32 cellular contexts compared by ENCODE assay signal in the genomic region with DNA sequence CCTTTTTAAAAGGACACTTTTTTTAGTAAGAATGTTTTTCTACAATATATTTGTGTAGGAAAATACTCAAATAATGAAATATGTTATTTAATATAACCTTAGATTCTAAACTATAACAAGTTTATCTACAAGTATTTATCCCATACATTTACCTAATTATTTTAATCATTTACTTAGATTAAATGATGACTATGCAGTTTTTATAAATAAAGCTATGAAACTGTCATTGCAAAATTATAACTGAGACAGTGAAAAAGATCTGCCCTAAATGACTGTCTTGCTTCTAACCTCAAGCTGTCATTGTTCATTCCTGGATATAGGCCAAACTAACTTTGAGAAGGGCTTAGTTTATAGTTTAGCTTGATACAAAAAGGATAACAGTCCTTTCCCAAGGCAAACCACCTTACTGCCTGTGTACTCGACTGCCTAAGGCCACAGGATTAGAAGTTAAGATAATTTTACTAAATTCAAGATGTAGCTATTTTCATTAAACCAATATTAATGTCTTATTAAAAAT.
DNase-seq lines count a peak whose midpoint lies in the region; ATAC-seq, FAIRE-seq and TF ChIP-seq lines count a peak whose summit lies in the region.
"Had no signal": no experiment of that assay in that cellular context is flagged by ENCODE, and none has a peak within 500 bp of the region (broad histone marks: within the 10 kb centered on the region; RNA-seq: fewer than 3 reads in every experiment).

No MANE protein-coding gene starts in this region.

- H3K9me1 ChIP-seq in endothelial cell of umbilical vein (replicated peaks; ENCODE audit: control insufficient read depth, extremely low read depth, insufficient read depth, low read length) = no peaks in the 10 kb centered on the region

- no peak overlapping the region for H3K9ac ChIP-seq in endothelial cell of umbilical vein (replicated peaks; ENCODE audit: extremely low read depth, insufficient read depth, low read length)

- H3K9me3 ChIP-seq in A549 = no peaks in the 10 kb centered on the region
- no peaks in the 10 kb centered on the region for H3K9me3 ChIP-seq in endothelial cell of umbilical vein (replicated peaks; ENCODE audit: control insufficient read depth, insufficient read depth, low read length)
- H3K9me3 ChIP-seq: neutrophil, right atrium auricular region, spleen, testis had no signal

- TF ChIP-seq POLR2A in A549 (IDR thresholded peaks at IDR 0.05; ENCODE audit: low read length) (no peak), endothelial cell of umbilical vein (IDR thresholded peaks at IDR 0.05; ENCODE audit: low read depth, low read length) (no peak)

- H3K79me2 ChIP-seq in endothelial cell of umbilical vein (ENCODE audit: control insufficient read depth, insufficient read depth, low read length) = no peaks in the 10 kb centered on the region

- 13% methylated on average over 1 of the region's 1 CpG for WGBS in A549 (ENCODE audit: missing lambda C conversion rate)

- dilution Hi-C loops in endothelial cell of umbilical vein (cut with MboI; ENCODE audit: extremely low pct_ligation_motif_present, low sequenced_read_pairs) = no loop called here

- CTCF ChIA-PET in A549 (lab: Yijun Ruan, JAX) (interaction anchor here (1.1 to 2.2 kb wide), 4 partner anchors 10 to 263 kb away, joined by 3 to 11 read pairs (median 4); no protein-coding TSS in a partner anchor), endothelial cell of umbilical vein (lab: Charles Lee) (interaction anchor here (0.8 to 1.7 kb wide), 12 partner anchors 10 to 292 kb away, joined by 3 to 10 read pairs (median 4); no protein-coding TSS in a partner anchor)

- no peak for ATAC-seq in A549
- ATAC-seq in GM21717 (IDR thresholded peaks at IDR 0.05; ENCODE audit: unreplicated experiment) = no peak
- ATAC-seq: activated CD4-positive, alpha-beta T cell treated with anti-CD3 and anti-CD28 coated beads for 36 hours; activated CD8-positive, alpha-beta T cell treated with anti-CD3 and anti-CD28 coated beads, Interleukin-2, amount 10 ng/mL, durations not matched to agents 7 days and 5 days had no signal

- TF ChIP-seq CTCF in A549 (IDR thresholded peaks at IDR 0.05) (no peak), endothelial cell of umbilical vein (IDR thresholded peaks at IDR 0.05; ENCODE audit: extremely low read depth in 1 of 2, insufficient read depth in 1 of 2, low read depth in 1 of 2, low read length in 2 of 2) (no peak)

- intact Hi-C loops in endothelial cell of umbilical vein (cut with micrococcal nuclease) = no loop called here

- peaks cover 0 to 2% of the 10 kb centered on the region in 2 experiments for H3K27me3 ChIP-seq in endothelial cell of umbilical vein (ENCODE audit: control insufficient read depth in 2 of 2, insufficient read depth in 2 of 2, low read length in 2 of 2)
- H3K27me3 ChIP-seq: neutrophil, right atrium auricular region, spleen, testis had no signal

- no peak for FAIRE-seq in A549 (lab: Jason Lieb, UNC)
- no peak for FAIRE-seq in endothelial cell of umbilical vein (lab: Jason Lieb, UNC)
- FAIRE-seq: GM19239 had no signal

- no TSS peak for BruUV-seq in endothelial cell of umbilical vein (replicated peaks; lab: Mats Ljungman, UMichigan)

- H3K4me1 ChIP-seq in A549 (no peaks in the 10 kb centered on the region), endothelial cell of umbilical vein (ENCODE audit: control insufficient read depth, extremely low read depth, insufficient read depth, low read length) (no peaks in the 10 kb centered on the region)
- H3K4me1 ChIP-seq: left ventricle myocardium inferior, right atrium auricular region, spleen, testis had no signal

- H4K20me1 ChIP-seq in endothelial cell of umbilical vein (replicated peaks; ENCODE audit: control insufficient read depth, extremely low read depth, insufficient read depth, low read length) = no peaks in the 10 kb centered on the region

- H3K27ac ChIP-seq in A549 = no peak overlapping the region
- H3K27ac ChIP-seq in endothelial cell of umbilical vein (ENCODE audit: insufficient read depth, low read depth, low read length) = no peak overlapping the region
- H3K27ac ChIP-seq: left ventricle myocardium inferior, neutrophil, PC-9, right atrium auricular region, spleen, testis had no signal

- no peak for TF ChIP-seq EP300 in A549 (IDR thresholded peaks at IDR 0.05)

- DNase-seq in A549 (ENCODE audit: low read depth in 1 of 2, low spot score in 1 of 2) (no peak), EH (ENCODE audit: low read depth) (peak; percentile 3), RPMI7951 (ENCODE audit: low read depth) (peak; percentile 9), endothelial cell of umbilical vein (ENCODE audit: low read depth, low spot score) (peak; percentile 5), NCI-H146 (lab: John Stamatoyannopoulos, UW) (no peak), NCI-H1417 treated with DMSO at 0.1 percent for 48 hours (lab: John Stamatoyannopoulos, UW) (no peak)
- no peak for DNase-seq in activated naive CD4-positive, alpha-beta T cell treated with Interleukin-2 at 50 U/mL for 16 hours
- DNase-seq: activated CD4-positive, alpha-beta T cell treated with anti-CD3 and anti-CD28 coated beads for 36 hours; activated CD8-positive, alpha-beta T cell treated with anti-CD3 and anti-CD28 coated beads, Interleukin-2, amount 10 ng/mL, durations not matched to agents 7 days and 5 days; activated naive CD4-positive, alpha-beta T cell treated with anti-CD3 and anti-CD28 coated beads, Interleukin-2, amount 50 U/mL, for 16 hours; amniotic stem cell; Calu3; effector CD4-positive, alpha-beta T cell; H9; head of caudate nucleus; islet precursor cell; Kasumi-1; left ventricle myocardium inferior; MV-4-11; NCI-H1694; NCI-H510A; NK-92 treated with Interleukin-12 subunit alpha and Interleukin-12 subunit beta, amount 100 ng/mL, for 24 hours; PC-9; posterior cingulate gyrus; SIG-M5; spleen; stimulated activated CD4-positive, alpha-beta T cell treated with anti-CD3 and anti-CD28 coated beads, Interleukin-2, amount 100 ng/mL, for 24 hours; testis had no signal

- no peaks in the 10 kb centered on the region for H3K36me3 ChIP-seq in endothelial cell of umbilical vein (ENCODE audit: control insufficient read depth in 2 of 2, extremely low read depth in 1 of 2, insufficient read depth in 2 of 2, low read length in 2 of 2)
- H3K36me3 ChIP-seq: left ventricle myocardium inferior, neutrophil, right atrium auricular region, spleen had no signal

- H3K4me2 ChIP-seq in A549 (no peak overlapping the region), endothelial cell of umbilical vein (ENCODE audit: insufficient read depth, low read length) (no peak overlapping the region)
- H3K4me2 ChIP-seq: PC-9 had no signal

- H2AFZ ChIP-seq in endothelial cell of umbilical vein (ENCODE audit: low read depth, low read length) = no peak overlapping the region
- H2AFZ ChIP-seq: PC-9 had no signal

- H3K4me3 ChIP-seq in A549 = no peak overlapping the region
- H3K4me3 ChIP-seq in endothelial cell of umbilical vein (replicated peaks in 1 of 3; ENCODE audit: insufficient read depth in 1 of 3, low read depth in 1 of 3, low read length in 3 of 3) = no peak overlapping the region
- H3K4me3 ChIP-seq: left ventricle myocardium inferior, PC-9, right atrium auricular region, spleen, testis had no signal

- POLR2A ChIA-PET in A549 (lab: Yijun Ruan, JAX) (no interaction called here), endothelial cell of umbilical vein (lab: Charles Lee) (interaction anchor here (0.6 kb wide), 2 partner anchors 20 to 432 kb away, joined by 3 to 4 read pairs; no protein-coding TSS in a partner anchor)

- no peak for TF ChIP-seq RAD21 in A549 (conservative IDR thresholded peaks at IDR 0.05 in 1 of 2, IDR thresholded peaks at IDR 0.05 in 1 of 2)

TF ChIP-seq in A549, 52 proteins besides CTCF, POLR2A, EP300 and RAD21 (continues in another document):
- TF ChIP-seq MAZ (IDR thresholded peaks at IDR 0.05; ENCODE audit: borderline replicate concordance, low read depth, low read length) (no peak), KDM5A (IDR thresholded peaks at IDR 0.05) (no peak), CBX8 (IDR thresholded peaks at IDR 0.05) (no peak), RCOR1 (IDR thresholded peaks at IDR 0.05; ENCODE audit: low read depth, low read length) (no peak)

TF ChIP-seq in endothelial cell of umbilical vein, 7 proteins besides CTCF, POLR2A, EP300 and RAD21:
- TF ChIP-seq, protein P1, sequence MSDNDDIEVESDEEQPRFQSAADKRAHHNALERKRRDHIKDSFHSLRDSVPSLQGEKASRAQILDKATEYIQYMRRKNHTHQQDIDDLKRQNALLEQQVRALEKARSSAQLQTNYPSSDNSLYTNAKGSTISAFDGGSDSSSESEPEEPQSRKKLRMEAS (IDR thresholded peaks at IDR 0.05; ENCODE audit: insufficient read depth, insufficient read length) = no peak
- TF ChIP-seq JUN (IDR thresholded peaks at IDR 0.05; ENCODE audit: borderline replicate concordance, insufficient read depth, insufficient read length, low read depth) (no peak), GATA2 (IDR thresholded peaks at IDR 0.05; ENCODE audit: insufficient read depth, insufficient read length, low read depth, low read length) (no peak), FOS (IDR thresholded peaks at IDR 0.05; ENCODE audit: borderline replicate concordance, insufficient read depth, low read length) (no peak), EZH2 (IDR thresholded peaks at IDR 0.05; ENCODE audit: borderline replicate concordance, low read depth, low read length, severe bottlenecking) (no peak), MYC (IDR thresholded peaks at IDR 0.05; ENCODE audit: low read depth, low read length) (no peak), POLR2AphosphoS5 (IDR thresholded peaks at IDR 0.05; ENCODE audit: insufficient read depth, low read depth, low read length) (no peak)

Comparison
In these comparisons a context has a peak if more than half of its experiments do, and no peak if none do; other contexts are left out.
1. DNase-seq: peak in EH (single experiment), RPMI7951 (single experiment) and endothelial cell of umbilical vein (single experiment); none in A549 (0 of 2), NCI-H146 (single experiment), activated naive CD4-positive, alpha-beta T cell treated with Interleukin-2 at 50 U/mL for 16 hours (single experiment) and NCI-H1417 treated with DMSO at 0.1 percent for 48 hours (single experiment).